In the genomic region with DNA sequence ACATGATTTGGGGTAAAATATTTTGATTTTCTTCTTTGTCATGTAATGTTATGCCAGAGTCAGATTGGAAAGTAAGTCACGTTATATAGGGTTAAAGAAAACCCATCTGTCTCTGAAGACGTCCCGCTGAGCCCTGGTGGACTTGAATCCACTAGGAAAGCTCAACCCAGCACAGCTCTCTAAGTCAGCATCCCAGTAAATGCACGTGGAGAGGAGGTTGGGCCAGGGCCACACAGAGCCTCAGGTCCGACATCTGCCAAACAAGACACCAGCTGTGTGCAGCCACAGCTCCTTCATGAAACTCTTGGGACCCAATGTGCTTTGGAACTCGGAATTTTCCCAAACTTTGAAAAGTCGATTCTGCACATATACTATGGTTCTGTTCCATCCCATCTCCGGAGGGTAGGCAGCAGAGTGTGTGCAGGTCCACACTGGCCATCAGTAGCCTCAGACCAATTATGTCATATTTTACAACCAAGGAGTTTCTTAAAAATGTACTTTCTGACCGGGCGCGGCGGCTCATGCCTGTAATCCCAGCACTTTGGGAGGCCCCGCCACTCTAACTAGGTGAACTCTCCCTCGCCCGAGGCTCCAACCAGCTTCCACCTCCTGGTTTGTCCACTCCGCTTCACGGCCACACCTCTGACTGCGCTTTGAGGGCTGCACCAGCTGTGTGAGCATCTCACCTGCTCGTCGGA, we compare ENCODE assay signal across 18 cellular contexts. TPM values are rescaled to one million over a fixed set of nuclear protein-coding genes. Genes with fewer than 3 reads are reported as not detected.
A peak's percentile ranks its signal among the peaks of the same experiment; 100 is the strongest.
DNase-seq lines count a peak whose midpoint lies in the region; ATAC-seq and TF ChIP-seq lines count a peak whose summit lies in the region.
"Had no signal": no experiment of that assay in that cellular context is flagged by ENCODE, and none has a peak within 500 bp of the region (broad histone marks: within the 10 kb centered on the region; RNA-seq: fewer than 3 reads in every experiment).

No MANE protein-coding gene starts in this region.

- no peak for ATAC-seq in activated CD8-positive, alpha-beta memory T cell treated with anti-CD3 and anti-CD28 coated beads, Interleukin-2, amount 10 ng/mL, durations not matched to agents 7 days and 5 days
- ATAC-seq: left lobe of liver had no signal

- intact Hi-C loops in dendritic cell treated with granulocyte-macrophage colony-stimulating factor and Interleukin-4, amounts not matched to agents 40 ng/mL and 50 ng/mL, for 4 days (cut with micrococcal nuclease), result no loop called here

- peaks cover 3% of the 10 kb centered on the region for H3K36me3 Mint-ChIP-seq in activated CD8-positive, alpha-beta memory T cell treated with anti-CD3 and anti-CD28 coated beads, Interleukin-2, amount 10 ng/mL, durations not matched to agents 7 days and 5 days
- H3K36me3 Mint-ChIP-seq in dendritic cell treated with granulocyte-macrophage colony-stimulating factor and Interleukin-4, amounts not matched to agents 40 ng/mL and 50 ng/mL, for 4 days (ENCODE audit: low read depth), result no peaks in the 10 kb centered on the region
- no peaks in the 10 kb centered on the region for H3K36me3 Mint-ChIP-seq in progenitor cell of endocrine pancreas (ENCODE audit: insufficient read depth)
- H3K36me3 Mint-ChIP-seq: activated naive CD8-positive, alpha-beta T cell treated with anti-CD3 and anti-CD28 coated beads, Interleukin-2, amount 10 ng/mL, durations not matched to agents 7 days and 5 days; stimulated activated naive B cell treated with anti-CD40 and anti-IgM and Interleukin-4, amounts not matched to agents 10 μg/mL and 1 μg/mL and 100 μg/mL, for 72 hours had no signal

- no peaks in the 10 kb centered on the region for H3K9me3 ChIP-seq in HUES64 (ENCODE audit: insufficient read depth, low read depth, low read length)
- H3K9me3 ChIP-seq in Karpas-422 (ENCODE audit: low read length), result no peaks in the 10 kb centered on the region
- H3K9me3 ChIP-seq: tibial artery had no signal

- H3K4me2 ChIP-seq in Karpas-422 (ENCODE audit: low read depth, low read length, poor library complexity, severe bottlenecking), result no peak overlapping the region

- peak overlapping the region; percentile 71; the same call in 1 of the 2 replicates for H3K27ac ChIP-seq in HUES64 (ENCODE audit: low read depth, low read length)
- no peak overlapping the region for H3K27ac ChIP-seq in Karpas-422 (ENCODE audit: low read length)
- H3K27ac ChIP-seq: tibial artery had no signal

- H3K9ac ChIP-seq in HUES64 (ENCODE audit: low read depth, low read length) (no peak overlapping the region), Karpas-422 (ENCODE audit: low read length) (no peak overlapping the region)

- no peaks in the 10 kb centered on the region for H3K79me2 ChIP-seq in Karpas-422 (ENCODE audit: low read length)

- CTCF ChIA-PET in activated CD8-positive, alpha-beta memory T cell treated with anti-CD3 and anti-CD28 coated beads, Interleukin-2, amount 10 ng/mL, durations not matched to agents 7 days and 5 days (lab: Charles Lee), result interaction anchor here (0.5 to 1.7 kb wide), 2 partner anchors 27 to 32 kb away, joined by 4 read pairs; no protein-coding TSS in a partner anchor

- TF ChIP-seq CTCF in progenitor cell of endocrine pancreas (IDR thresholded peaks at IDR 0.05; ENCODE audit: unreplicated experiment), result no peak

- DNase-seq in activated CD8-positive, alpha-beta memory T cell treated with anti-CD3 and anti-CD28 coated beads, Interleukin-2, amount 10 ng/mL, durations not matched to agents 7 days and 5 days, result no peak
- no peak for DNase-seq in activated CD8-positive, alpha-beta memory T cell treated with anti-CD3 and anti-CD28 coated beads for 24 hours
- DNase-seq in progenitor cell of endocrine pancreas (ENCODE audit: low spot score, unreplicated experiment) (no peak), Karpas-422 (no peak), NCI-H1417 (lab: John Stamatoyannopoulos, UW) (no peak), T-helper 9 cell (no peak)
- DNase-seq: activated naive CD8-positive, alpha-beta T cell treated with anti-CD3 and anti-CD28 coated beads, Interleukin-2, amount 10 ng/mL, durations not matched to agents 7 days and 5 days; DMS153; Kasumi-1; NCI-H1092 treated with DMSO at 0.1 percent for 48 hours; NCI-H510A treated with DMSO at 0.1 percent for 48 hours; Right ventricle myocardium superior; stimulated activated naive B cell treated with anti-CD40 and anti-IgM and Interleukin-4, amounts not matched to agents 10 μg/mL and 1 μg/mL and 100 μg/mL, for 72 hours; tibial artery had no signal

- H3K27me3 ChIP-seq in HUES64 (ENCODE audit: insufficient read depth, low read length), result no peaks in the 10 kb centered on the region
- no peaks in the 10 kb centered on the region for H3K27me3 ChIP-seq in Karpas-422 (ENCODE audit: low read length)

- 78% methylated on average over 20 of the region's 20 CpGs for WGBS in HUES64

- H2AFZ ChIP-seq in Karpas-422 (ENCODE audit: low read length), result no peak overlapping the region

- peaks cover 43% of the 10 kb centered on the region for H3K4me1 Mint-ChIP-seq in activated CD8-positive, alpha-beta memory T cell treated with anti-CD3 and anti-CD28 coated beads, Interleukin-2, amount 10 ng/mL, durations not matched to agents 7 days and 5 days
- peaks cover 49% of the 10 kb centered on the region for H3K4me1 Mint-ChIP-seq in dendritic cell treated with granulocyte-macrophage colony-stimulating factor and Interleukin-4, amounts not matched to agents 40 ng/mL and 50 ng/mL, for 4 days (ENCODE audit: low read depth)
- peaks cover 9% of the 10 kb centered on the region for H3K4me1 Mint-ChIP-seq in progenitor cell of endocrine pancreas (ENCODE audit: low read depth)

- peak overlapping the region; percentile 30 for H3K27ac Mint-ChIP-seq in activated CD8-positive, alpha-beta memory T cell treated with anti-CD3 and anti-CD28 coated beads, Interleukin-2, amount 10 ng/mL, durations not matched to agents 7 days and 5 days
- H3K27ac Mint-ChIP-seq in dendritic cell treated with granulocyte-macrophage colony-stimulating factor and Interleukin-4, amounts not matched to agents 40 ng/mL and 50 ng/mL, for 4 days, result peak overlapping the region; percentile 60
- peak overlapping the region; percentile 23 for H3K27ac Mint-ChIP-seq in progenitor cell of endocrine pancreas
- H3K27ac Mint-ChIP-seq: activated naive CD8-positive, alpha-beta T cell treated with anti-CD3 and anti-CD28 coated beads, Interleukin-2, amount 10 ng/mL, durations not matched to agents 7 days and 5 days had no signal

- H3K9me2 ChIP-seq in Karpas-422 (replicated peaks; ENCODE audit: insufficient read depth, low read length), result no peaks in the 10 kb centered on the region

- peak overlapping the region; percentile 3; the same call in 1 of the 2 replicates for H3K4me3 ChIP-seq in HUES64 (ENCODE audit: low read length)
- H3K4me3 ChIP-seq in Karpas-422 (ENCODE audit: low read length), result no peak overlapping the region
- H3K4me3 ChIP-seq: GM12878, tibial artery had no signal

- H3K36me3 ChIP-seq in HUES64 (ENCODE audit: insufficient read depth, low read length) (no peaks in the 10 kb centered on the region), Karpas-422 (ENCODE audit: insufficient read depth, low read length) (no peaks in the 10 kb centered on the region)
- H3K36me3 ChIP-seq: tibial artery had no signal

- H3K9me3 Mint-ChIP-seq in activated CD8-positive, alpha-beta memory T cell treated with anti-CD3 and anti-CD28 coated beads, Interleukin-2, amount 10 ng/mL, durations not matched to agents 7 days and 5 days (ENCODE audit: low read depth), result no peaks in the 10 kb centered on the region
- H3K9me3 Mint-ChIP-seq in dendritic cell treated with granulocyte-macrophage colony-stimulating factor and Interleukin-4, amounts not matched to agents 40 ng/mL and 50 ng/mL, for 4 days, result no peaks in the 10 kb centered on the region
- no peaks in the 10 kb centered on the region for H3K9me3 Mint-ChIP-seq in progenitor cell of endocrine pancreas (ENCODE audit: low read depth)
- H3K9me3 Mint-ChIP-seq: activated naive CD8-positive, alpha-beta T cell treated with anti-CD3 and anti-CD28 coated beads, Interleukin-2, amount 10 ng/mL, durations not matched to agents 7 days and 5 days; stimulated activated naive B cell treated with anti-CD40 and anti-IgM and Interleukin-4, amounts not matched to agents 10 μg/mL and 1 μg/mL and 100 μg/mL, for 72 hours had no signal

- H3K4me1 ChIP-seq in HUES64 (ENCODE audit: insufficient read depth, low read length) (peaks cover 29% of the 10 kb centered on the region), Karpas-422 (ENCODE audit: low read length) (peaks cover 7% of the 10 kb centered on the region)
- H3K4me1 ChIP-seq: tibial artery had no signal

- H4K20me1 ChIP-seq in Karpas-422 (ENCODE audit: insufficient read depth, low read depth, low read length), result no peaks in the 10 kb centered on the region

- no peaks in the 10 kb centered on the region for H3K27me3 Mint-ChIP-seq in activated CD8-positive, alpha-beta memory T cell treated with anti-CD3 and anti-CD28 coated beads, Interleukin-2, amount 10 ng/mL, durations not matched to agents 7 days and 5 days
- H3K27me3 Mint-ChIP-seq in dendritic cell treated with granulocyte-macrophage colony-stimulating factor and Interleukin-4, amounts not matched to agents 40 ng/mL and 50 ng/mL, for 4 days, result no peaks in the 10 kb centered on the region
- H3K27me3 Mint-ChIP-seq in progenitor cell of endocrine pancreas, result peaks cover 15% of the 10 kb centered on the region
- H3K27me3 Mint-ChIP-seq: stimulated activated naive B cell treated with anti-CD40 and anti-IgM and Interleukin-4, amounts not matched to agents 10 μg/mL and 1 μg/mL and 100 μg/mL, for 72 hours had no signal

- H3K4me3 Mint-ChIP-seq in activated CD8-positive, alpha-beta memory T cell treated with anti-CD3 and anti-CD28 coated beads, Interleukin-2, amount 10 ng/mL, durations not matched to agents 7 days and 5 days, result no peak overlapping the region
- H3K4me3 Mint-ChIP-seq in dendritic cell treated with granulocyte-macrophage colony-stimulating factor and Interleukin-4, amounts not matched to agents 40 ng/mL and 50 ng/mL, for 4 days, result no peak overlapping the region
- H3K4me3 Mint-ChIP-seq in progenitor cell of endocrine pancreas (ENCODE audit: low read depth), result no peak overlapping the region
- H3K4me3 Mint-ChIP-seq: activated naive CD8-positive, alpha-beta T cell treated with anti-CD3 and anti-CD28 coated beads, Interleukin-2, amount 10 ng/mL, durations not matched to agents 7 days and 5 days; stimulated activated naive B cell treated with anti-CD40 and anti-IgM and Interleukin-4, amounts not matched to agents 10 μg/mL and 1 μg/mL and 100 μg/mL, for 72 hours had no signal

RNA-seq across cellular contexts. Expression of a gene that starts 29.8 kb away (rescaled TPM):
- total RNA-seq in activated CD8-positive, alpha-beta memory T cell treated with anti-CD3 and anti-CD28 coated beads, Interleukin-2, amount 10 ng/mL, durations not matched to agents 7 days and 5 days, result 10 to 100 TPM; 82.0 to 85.6 TPM
- 159 TPM for polyA plus RNA-seq in HUES64 (2013, experiment 1 of 2)
- polyA plus RNA-seq in HUES64 (2013, experiment 2 of 2), result 166 TPM
- 117 and 119 TPM in 2 replicates for total RNA-seq in progenitor cell of endocrine pancreas
- 34.1 and 54.5 TPM in 2 replicates for total RNA-seq in Karpas-422 (2014; rRNA removed; shearing (Covaris generic); ENCODE audit: low replicate concordance)
